Comparison of ENCODE assay signal across 8 cellular contexts in the genomic region with DNA sequence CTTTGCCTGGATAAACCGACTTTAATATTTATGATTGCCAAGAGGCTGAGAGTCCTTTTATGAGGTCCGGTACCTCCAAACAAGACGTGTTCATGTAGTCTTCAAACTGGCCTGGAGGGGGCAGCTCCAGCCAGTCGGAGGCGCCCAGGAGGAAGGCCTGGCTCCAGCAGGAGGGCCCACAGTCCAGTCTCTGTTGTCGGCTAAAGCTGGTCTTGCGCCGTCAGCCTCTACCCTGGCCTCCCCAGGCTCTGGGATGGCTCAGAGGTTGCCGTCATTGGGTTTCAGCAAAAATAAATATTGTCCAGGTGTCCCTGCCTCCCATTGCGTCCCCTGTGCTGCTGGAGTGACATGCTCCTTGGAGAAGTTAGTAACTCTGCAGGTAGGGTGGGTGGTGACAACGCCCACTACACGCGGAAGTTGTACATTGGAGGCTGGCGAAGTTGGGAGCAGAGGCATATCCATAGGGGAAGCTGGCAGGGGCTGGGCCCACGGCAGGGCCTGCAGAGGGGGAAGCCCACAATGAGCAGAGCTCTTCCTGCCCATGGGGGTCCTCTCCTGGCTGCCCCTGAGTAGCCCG. TPM values are rescaled to one million over a fixed set of nuclear protein-coding genes. Genes with fewer than 3 reads are reported as not detected.
DNase-seq lines count a peak whose midpoint lies in the region; ATAC-seq and TF ChIP-seq lines count a peak whose summit lies in the region.

No MANE protein-coding gene starts in this region.

- peak overlapping the region; percentile 89 for H2AFZ ChIP-seq in neuron (ENCODE audit: low read depth, low read length)

- DNase-seq in AG04450 (ENCODE audit: low read depth, low spot score) (peak; percentile 68), NCI-H82 (lab: John Stamatoyannopoulos, UW) (peak; percentile 70), germinal center (ENCODE audit: low spot score) (peak; percentile 64), mesenteric fat pad (ENCODE audit: low spot score) (no peak)
- peak in 1 of 2 donors; percentile 51 for DNase-seq in activated naive CD4-positive, alpha-beta T cell treated with anti-CD3 and anti-CD28 coated beads, Interleukin-2, amount 50 U/mL, for 72 hours (ENCODE audit: low spot score in 2 of 2)

- peak; percentile 36 for ATAC-seq in HG03571 (IDR thresholded peaks at IDR 0.05; ENCODE audit: unreplicated experiment)
- ATAC-seq in activated naive CD4-positive, alpha-beta T cell treated with anti-CD3 and anti-CD28 coated beads, Interleukin-2, amount 50 U/mL, for 72 hours = peak; percentile 41 to 42

- peak overlapping the region; percentile 65 for H3K27ac ChIP-seq in AG04450 (ENCODE audit: low read depth, low read length)

- peak overlapping the region; percentile 50 to 82 for H3K27ac Mint-ChIP-seq in activated naive CD4-positive, alpha-beta T cell treated with anti-CD3 and anti-CD28 coated beads, Interleukin-2, amount 50 U/mL, for 72 hours

- H3K27me3 ChIP-seq in AG04450 (ENCODE audit: control insufficient read depth, insufficient read depth, low read length) (no peaks in the 10 kb centered on the region), neuron (ENCODE audit: insufficient read depth, low read length) (no peaks in the 10 kb centered on the region)

- no peaks in the 10 kb centered on the region for H3K9me3 Mint-ChIP-seq in activated naive CD4-positive, alpha-beta T cell treated with anti-CD3 and anti-CD28 coated beads, Interleukin-2, amount 50 U/mL, for 72 hours

- CTCF ChIA-PET in AG04450 (lab: Charles Lee) = interaction anchor here (0.5 to 2.6 kb wide), 12 partner anchors 14 to 450 kb away, joined by 3 to 12 read pairs (median 5); a partner anchor contains a TSS

- no peaks in the 10 kb centered on the region; the same call in 1 of the 2 replicates for H3K9me3 ChIP-seq in AG04450 (ENCODE audit: control insufficient read depth, insufficient read depth, low read length)
- H3K9me3 ChIP-seq in neuron (ENCODE audit: low read length) = no peaks in the 10 kb centered on the region

- peaks cover 20% of the 10 kb centered on the region for H3K4me1 ChIP-seq in neuron (ENCODE audit: insufficient read depth, low read length)

- H3K36me3 Mint-ChIP-seq in activated naive CD4-positive, alpha-beta T cell treated with anti-CD3 and anti-CD28 coated beads, Interleukin-2, amount 50 U/mL, for 72 hours = no peaks in the 10 kb centered on the region

- H3K36me3 ChIP-seq in neuron (ENCODE audit: insufficient read depth, low read length) = peaks cover 22% of the 10 kb centered on the region

- POLR2A ChIA-PET in AG04450 (lab: Yijun Ruan, JAX) = interaction anchor here (1.2 to 1.4 kb wide), 3 partner anchors 106 to 253 kb away, joined by 4 to 6 read pairs (median 4); a partner anchor contains a TSS

- H3K4me3 ChIP-seq in AG04450 (ENCODE audit: low read depth, low read length) = peak overlapping the region; percentile 64
- H3K4me3 ChIP-seq in neuron (ENCODE audit: low read length) = peak overlapping the region; percentile 68

- peak; percentile 77 for TF ChIP-seq CTCF in AG04450 (IDR thresholded peaks at IDR 0.05; ENCODE audit: low read depth, low read length)
- TF ChIP-seq CTCF in GM12873 (IDR thresholded peaks at IDR 0.05; ENCODE audit: insufficient read depth, low read depth, low read length, missing control alignments) = peak; percentile 78

RNA-seq across cellular contexts. Expression of a gene that starts 1.0 kb away (rescaled TPM):
- polyA plus RNA-seq in AG04450 (2011; rRNA removed) = 18.4 and 31.4 TPM in 2 replicates
- 23.5 and 33.4 TPM in 2 replicates for polyA minus RNA-seq in AG04450 (2011; rRNA and poly(A)+ RNA removed)
- total RNA-seq in activated naive CD4-positive, alpha-beta T cell treated with anti-CD3 and anti-CD28 coated beads, Interleukin-2, amount 50 U/mL, for 72 hours = 10 to 100 TPM; 59.1 to 61.3 TPM
- total RNA-seq in mesenteric fat pad = 171 TPM

RNA-seq across cellular contexts. Expression of a gene that starts 29.5 kb away (rescaled TPM):
- polyA plus RNA-seq in AG04450 (2011; rRNA removed) = not detected in 2 replicates
- polyA minus RNA-seq in AG04450 (2011; rRNA and poly(A)+ RNA removed) = not detected in 2 replicates
- total RNA-seq in activated naive CD4-positive, alpha-beta T cell treated with anti-CD3 and anti-CD28 coated beads, Interleukin-2, amount 50 U/mL, for 72 hours = not detected
- not detected for total RNA-seq in mesenteric fat pad

RNA-seq across cellular contexts. Expression of a gene that starts 35.1 kb away (rescaled TPM):
- 8.8 and 11.9 TPM in 2 replicates for polyA plus RNA-seq in AG04450 (2011; rRNA removed)
- 5.3 and 8.0 TPM in 2 replicates for polyA minus RNA-seq in AG04450 (2011; rRNA and poly(A)+ RNA removed)
- 10 to 100 TPM; 16.5 to 21.5 TPM for total RNA-seq in activated naive CD4-positive, alpha-beta T cell treated with anti-CD3 and anti-CD28 coated beads, Interleukin-2, amount 50 U/mL, for 72 hours
- 10.9 TPM for total RNA-seq in mesenteric fat pad

RNA-seq across cellular contexts. Expression of a gene that starts 48.5 kb away (rescaled TPM):
- polyA plus RNA-seq in AG04450 (2011; rRNA removed) = not detected in 2 replicates
- not detected in 2 replicates for polyA minus RNA-seq in AG04450 (2011; rRNA and poly(A)+ RNA removed)
- total RNA-seq in activated naive CD4-positive, alpha-beta T cell treated with anti-CD3 and anti-CD28 coated beads, Interleukin-2, amount 50 U/mL, for 72 hours = not detected
- not detected for total RNA-seq in mesenteric fat pad

RNA-seq across cellular contexts. Expression of a gene that starts 57.3 kb away (rescaled TPM):
- 23.0 and 33.9 TPM in 2 replicates for polyA plus RNA-seq in AG04450 (2011; rRNA removed)
- 27.8 and 34.8 TPM in 2 replicates for polyA minus RNA-seq in AG04450 (2011; rRNA and poly(A)+ RNA removed)
- total RNA-seq in activated naive CD4-positive, alpha-beta T cell treated with anti-CD3 and anti-CD28 coated beads, Interleukin-2, amount 50 U/mL, for 72 hours = 10 to 100 TPM in 1 of 2 donors, 1 to 10 TPM in 1; 9.5 to 23.6 TPM
- 30.2 TPM for total RNA-seq in mesenteric fat pad
